16 cellular contexts compared by ENCODE assay signal in the genomic region with DNA sequence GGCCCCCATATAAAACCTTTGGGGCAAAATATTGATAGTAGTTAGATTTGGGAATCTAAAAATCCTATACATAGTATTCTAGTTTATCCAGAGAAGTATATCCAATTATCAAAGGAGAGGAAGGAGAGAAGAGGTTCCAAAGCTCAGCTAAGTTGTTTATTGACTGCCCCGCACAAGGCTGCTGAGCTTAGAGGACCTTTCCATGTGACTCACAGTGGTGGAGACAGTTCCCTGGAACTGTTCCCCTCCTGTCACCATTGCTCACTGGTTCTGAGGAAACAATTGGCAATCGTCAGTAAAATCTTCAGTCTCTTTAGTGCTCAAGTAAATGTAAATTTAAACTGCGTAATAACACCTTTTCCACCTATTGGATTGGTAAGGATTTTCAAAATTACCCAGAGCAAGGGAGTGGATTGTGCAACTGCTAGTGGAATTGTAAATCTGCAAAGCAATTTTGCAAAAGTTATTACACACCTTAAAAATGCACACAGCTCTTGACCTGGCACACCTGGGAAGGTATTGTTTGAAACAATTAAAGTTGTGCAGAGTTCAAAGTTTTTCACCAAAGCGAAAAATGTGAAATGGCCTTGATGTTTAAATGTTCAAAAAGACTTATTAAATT.
A peak's percentile ranks its signal among the peaks of the same experiment; 100 is the strongest.
DNase-seq lines count a peak whose midpoint lies in the region; ATAC-seq and TF ChIP-seq lines count a peak whose summit lies in the region.
"Had no signal": no experiment of that assay in that cellular context is flagged by ENCODE, and none has a peak within 500 bp of the region (broad histone marks: within the 10 kb centered on the region; RNA-seq: fewer than 3 reads in every experiment).

No MANE protein-coding gene starts in this region.

- no peak overlapping the region for H3K4me3 Mint-ChIP-seq in MCF 10A (ENCODE audit: unreplicated experiment)
- H3K4me3 Mint-ChIP-seq: activated CD4-positive, alpha-beta memory T cell treated with anti-CD3 and anti-CD28 coated beads, Interleukin-2, amount 10 ng/mL, durations not matched to agents 7 days and 5 days had no signal

- no peaks in the 10 kb centered on the region for H4K20me1 ChIP-seq in mammary epithelial cell (ENCODE audit: insufficient read depth, low read length)

- H3K4me2 ChIP-seq in mammary epithelial cell (ENCODE audit: insufficient read depth, low read depth, low read length): no peak overlapping the region

- no peak for TF ChIP-seq CTCF in MCF 10A (IDR thresholded peaks at IDR 0.05; ENCODE audit: unreplicated experiment)
- no peak for TF ChIP-seq CTCF in mammary epithelial cell (conservative IDR thresholded peaks at IDR 0.05 in 1 of 2, IDR thresholded peaks at IDR 0.05 in 1 of 2; ENCODE audit: extremely low read depth in 1 of 2, insufficient read depth in 1 of 2, low read depth in 1 of 2, low read length in 2 of 2)
- TF ChIP-seq CTCF in choroid plexus epithelial cell (conservative IDR thresholded peaks at IDR 0.05; ENCODE audit: low read depth, low read length): no peak

- no TSS peak for BruUV-seq in MCF 10A (replicated peaks; lab: Mats Ljungman, UMichigan)
- no TSS peak for BruUV-seq in mammary epithelial cell (replicated peaks; lab: Mats Ljungman, UMichigan)

- 86% methylated on average over 4 of the region's 4 CpGs for WGBS in mammary epithelial cell (ENCODE audit: low coverage, missing lambda C conversion rate)
- WGBS in aorta, 2 donors: 44 to 47% methylated on average over 4 of the region's 4 CpGs

- H3K27me3 ChIP-seq in mammary epithelial cell (ENCODE audit: insufficient read depth, low read length) (no peaks in the 10 kb centered on the region), aorta (ENCODE audit: control insufficient read depth in 1 of 2, insufficient read depth in 2 of 2, low read length in 1 of 2) (no peaks in the 10 kb centered on the region)

- H3K4me1 Mint-ChIP-seq in MCF 10A (ENCODE audit: insufficient read depth, unreplicated experiment): no peaks in the 10 kb centered on the region
- H3K4me1 Mint-ChIP-seq: activated CD4-positive, alpha-beta memory T cell treated with anti-CD3 and anti-CD28 coated beads, Interleukin-2, amount 10 ng/mL, durations not matched to agents 7 days and 5 days had no signal

- H3K9me3 ChIP-seq in mammary epithelial cell (replicated peaks; ENCODE audit: insufficient read depth, low read length) (no peaks in the 10 kb centered on the region), aorta (ENCODE audit: control insufficient read depth, low read length) (no peaks in the 10 kb centered on the region)
- H3K9me3 ChIP-seq: lower lobe of right lung, thoracic aorta had no signal

- H3K36me3 Mint-ChIP-seq in MCF 10A (ENCODE audit: insufficient read depth, unreplicated experiment): no peaks in the 10 kb centered on the region

- H3K27ac ChIP-seq in mammary epithelial cell (ENCODE audit: insufficient read depth, low read depth, low read length) (no peak overlapping the region), aorta (ENCODE audit: low read depth in 1 of 2, low read length in 2 of 2) (no peak overlapping the region)
- H3K27ac ChIP-seq: lower lobe of right lung, thoracic aorta had no signal

- no peaks in the 10 kb centered on the region for H3K9me3 Mint-ChIP-seq in MCF 10A (ENCODE audit: unreplicated experiment)
- H3K9me3 Mint-ChIP-seq: activated CD4-positive, alpha-beta memory T cell treated with anti-CD3 and anti-CD28 coated beads, Interleukin-2, amount 10 ng/mL, durations not matched to agents 7 days and 5 days had no signal

- H3K27ac Mint-ChIP-seq in MCF 10A (ENCODE audit: low read depth, unreplicated experiment): no peak overlapping the region
- H3K27ac Mint-ChIP-seq: activated CD4-positive, alpha-beta memory T cell treated with anti-CD3 and anti-CD28 coated beads, Interleukin-2, amount 10 ng/mL, durations not matched to agents 7 days and 5 days had no signal

- POLR2A ChIA-PET in MCF 10A (lab: Yijun Ruan, JAX): no interaction called here

- DNase-seq in MCF 10A (ENCODE audit: unreplicated experiment) (peak; percentile 4), mammary epithelial cell (no peak), choroid plexus epithelial cell (ENCODE audit: low read depth) (peak; percentile 68), medulla oblongata (ENCODE audit: extremely low spot score) (peak; percentile 53), aorta (no peak), 8988T (no peak)
- DNase-seq: activated CD4-positive, alpha-beta memory T cell treated with anti-CD3 and anti-CD28 coated beads, Interleukin-2, amount 10 ng/mL, durations not matched to agents 7 days and 5 days; activated naive CD4-positive, alpha-beta T cell treated with anti-CD3 and anti-CD28 coated beads, Interleukin-2, amount 50 U/mL, for 16 hours; H7; lower lobe of right lung; NCI-H2171; T-helper 2 cell had no signal

- ATAC-seq in aorta (ENCODE audit: low FRiP score): peak; percentile 65
- no peak for ATAC-seq in HG02970 (IDR thresholded peaks at IDR 0.05; ENCODE audit: low FRiP score, unreplicated experiment)
- no peak for ATAC-seq in GM19328 (IDR thresholded peaks at IDR 0.05; ENCODE audit: unreplicated experiment)

- H3K4me3 ChIP-seq in mammary epithelial cell (replicated peaks in 1 of 3; ENCODE audit: insufficient read depth in 1 of 3, low read depth in 2 of 3, low read length in 3 of 3) (no peak overlapping the region), choroid plexus epithelial cell (ENCODE audit: low read depth, low read length) (no peak overlapping the region), aorta (ENCODE audit: low read length in 2 of 2) (no peak overlapping the region)
- H3K4me3 ChIP-seq: lower lobe of right lung, thoracic aorta had no signal

- H3K79me2 ChIP-seq in mammary epithelial cell (ENCODE audit: insufficient read depth, low read length): no peaks in the 10 kb centered on the region

- in situ Hi-C loops in mammary epithelial cell (cut with MboI; ENCODE audit: low sequenced_read_pairs in 2 of 2): no loop called here

- H3K4me1 ChIP-seq in mammary epithelial cell (ENCODE audit: insufficient read depth, low read length) (no peaks in the 10 kb centered on the region), aorta (ENCODE audit: control insufficient read depth in 1 of 2, insufficient read depth in 2 of 2, low read length in 2 of 2) (no peaks in the 10 kb centered on the region)
- H3K4me1 ChIP-seq: lower lobe of right lung had no signal

- intact Hi-C loops in MCF 10A (cut with micrococcal nuclease): no loop called here
- intact Hi-C loops in mammary epithelial cell (cut with micrococcal nuclease): no loop called here
- intact Hi-C loops in aorta (cut with DNase I): no loop called here

- H3K27me3 Mint-ChIP-seq in MCF 10A (ENCODE audit: insufficient read depth, unreplicated experiment): peaks cover 14% of the 10 kb centered on the region
- H3K27me3 Mint-ChIP-seq: progenitor cell of endocrine pancreas had no signal

- CTCF ChIA-PET in MCF 10A (lab: Yijun Ruan, JAX) (interaction anchor here (0.5 kb wide), 1 partner anchor 299 kb away, joined by 6 read pairs; no protein-coding TSS in a partner anchor), mammary epithelial cell (lab: Charles Lee; ENCODE audit: low non-redundant PET) (no interaction called here)

- H3K9ac ChIP-seq in mammary epithelial cell (ENCODE audit: insufficient read depth, low read length): no peak overlapping the region

- H3K36me3 ChIP-seq in mammary epithelial cell (ENCODE audit: insufficient read depth, low read length): no peaks in the 10 kb centered on the region
- no peaks in the 10 kb centered on the region for H3K36me3 ChIP-seq in aorta (ENCODE audit: control insufficient read depth in 1 of 2, insufficient read depth in 2 of 2, low read length in 1 of 2)
- H3K36me3 ChIP-seq: lower lobe of right lung, thoracic aorta had no signal

- no peak overlapping the region for H2AFZ ChIP-seq in mammary epithelial cell (ENCODE audit: low read depth, low read length)

- dilution Hi-C loops in mammary epithelial cell (cut with HindIII; ENCODE audit: low sequenced_read_pairs): no loop called here

Comparison
In these comparisons a context has a peak if more than half of its experiments do, and no peak if none do; other contexts are left out.
1. DNase-seq: peak in MCF 10A (single experiment), choroid plexus epithelial cell (single experiment) and medulla oblongata (single experiment); none in mammary epithelial cell (single experiment), aorta (0 of 2) and 8988T (single experiment).